20 cellular contexts compared by ENCODE assay signal in the genomic region with DNA sequence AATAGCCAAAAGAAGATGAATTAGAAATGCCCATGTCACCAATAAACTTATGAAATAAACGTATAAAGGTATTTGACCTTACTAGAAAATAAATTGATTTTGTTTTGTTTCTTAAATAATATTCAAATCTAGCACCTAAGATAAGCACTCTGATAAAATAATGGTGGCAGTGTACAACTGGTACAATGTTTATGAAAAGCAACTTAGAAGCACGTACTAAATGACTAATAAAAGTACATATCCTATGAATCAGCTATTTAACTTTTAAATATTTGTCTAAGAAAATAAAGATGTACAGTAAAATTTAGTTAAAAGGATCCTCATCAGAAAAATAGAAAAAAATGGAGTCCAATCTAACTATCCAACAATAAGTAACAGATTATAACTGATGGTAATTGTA. TPM values are rescaled to one million over a fixed set of nuclear protein-coding genes. Genes with fewer than 3 reads are reported as not detected.
A peak's percentile ranks its signal among the peaks of the same experiment; 100 is the strongest.
DNase-seq lines count a peak whose midpoint lies in the region; ATAC-seq and TF ChIP-seq lines count a peak whose summit lies in the region.
"Had no signal": no experiment of that assay in that cellular context is flagged by ENCODE, and none has a peak within 500 bp of the region (broad histone marks: within the 10 kb centered on the region; RNA-seq: fewer than 3 reads in every experiment).

No MANE protein-coding gene starts in this region.

- TF ChIP-seq CTCF in CD14-positive monocyte (IDR thresholded peaks at IDR 0.05) = no peak
- no peak for TF ChIP-seq CTCF in HFFc6 (IDR thresholded peaks at IDR 0.05)
- TF ChIP-seq CTCF in RWPE1 (conservative IDR thresholded peaks at IDR 0.05; ENCODE audit: low read depth) = no peak
- TF ChIP-seq CTCF in gastroesophageal sphincter (IDR thresholded peaks at IDR 0.05) = no peak

- no peak overlapping the region for H3K4me3 Mint-ChIP-seq in CD14-positive monocyte
- H3K4me3 Mint-ChIP-seq in HFFc6 = peak overlapping the region; percentile 34; the same call in 1 of the 2 replicates
- H3K4me3 Mint-ChIP-seq: CD4-positive, alpha-beta memory T cell had no signal

- POLR2A ChIA-PET in RWPE1 (lab: Yijun Ruan, JAX; ENCODE audit: low non-redundant PET) = no interaction called here

- H3K9me3 Mint-ChIP-seq in CD14-positive monocyte = no peaks in the 10 kb centered on the region
- H3K9me3 Mint-ChIP-seq in HFFc6 = 0 out of 2 replicates have a peak, but pooled peaks cover 4% of the 10 kb centered on the region

- no peak overlapping the region for H3K4me3 ChIP-seq in gastroesophageal sphincter
- H3K4me3 ChIP-seq: BLaER1 treated with 17β-estradiol and CSF1 and Interleukin-3, amounts not matched to agents 10 nM and 100 nM had no signal

- CTCF ChIA-PET in RWPE1 (lab: Yijun Ruan, JAX) = interaction anchor here (0.6 kb wide), 1 partner anchor 23 kb away, joined by 5 read pairs; no protein-coding TSS in a partner anchor

- peaks cover 0 to 6% (median 0%) of the 10 kb centered on the region in 3 donors for H3K4me1 ChIP-seq in gastroesophageal sphincter

- intact Hi-C loops in CD14-positive monocyte (cut with micrococcal nuclease) = loop anchor here in 1 of 2 donors (10.0 kb wide), 1 partner anchor 71 kb away; a partner anchor contains a TSS

- H3K36me3 ChIP-seq in gastroesophageal sphincter = peaks cover 0 to 10% of the 10 kb centered on the region in 2 donors

- H3K27me3 Mint-ChIP-seq in CD14-positive monocyte (ENCODE audit: low read depth in 3 of 3) (no peaks in the 10 kb centered on the region), HFFc6 (ENCODE audit: insufficient read depth) (no peaks in the 10 kb centered on the region)
- H3K27me3 Mint-ChIP-seq: CD4-positive, alpha-beta memory T cell had no signal

- TF ChIP-seq EP300 in gastroesophageal sphincter (IDR thresholded peaks at IDR 0.05) = no peak

- H3K4me1 Mint-ChIP-seq in CD14-positive monocyte (peaks cover 53% of the 10 kb centered on the region), HFFc6 (ENCODE audit: low read depth) (peaks cover 37% of the 10 kb centered on the region)

- no peak for TF ChIP-seq POLR2A in gastroesophageal sphincter (IDR thresholded peaks at IDR 0.05)

- no peak overlapping the region for H3K27ac ChIP-seq in RWPE1
- H3K27ac ChIP-seq in gastroesophageal sphincter = no peak overlapping the region
- H3K27ac ChIP-seq: BLaER1 treated with 17β-estradiol and CSF1 and Interleukin-3, amounts not matched to agents 10 nM and 100 nM had no signal

- ATAC-seq in gastroesophageal sphincter = no peak
- ATAC-seq: Panc1 had no signal

- H3K27ac Mint-ChIP-seq in CD14-positive monocyte (peak overlapping the region in 4 of 7 donors; percentile 18 to 78 (median 48)), HFFc6 (0 out of 2 replicates have a peak overlapping the region, but pooled peaks have one; percentile 11)
- H3K27ac Mint-ChIP-seq: CD4-positive, alpha-beta memory T cell had no signal

- H3K27me3 ChIP-seq in gastroesophageal sphincter = no peaks in the 10 kb centered on the region
- H3K27me3 ChIP-seq: BLaER1 treated with 17β-estradiol and CSF1 and Interleukin-3, amounts not matched to agents 10 nM and 100 nM had no signal

- DNase-seq in CD14-positive monocyte (ENCODE audit: low spot score) (no peak), HFFc6 (peak; percentile 36), amniotic epithelial cell (ENCODE audit: low read depth) (peak; percentile 25), iris pigment epithelial cell (ENCODE audit: low read depth) (peak; percentile 16), RWPE1 (ENCODE audit: low spot score) (no peak), NCI-H2171 (lab: John Stamatoyannopoulos, UW) (no peak)
- DNase-seq in stimulated activated CD8-positive, alpha-beta memory T cell treated with anti-CD3 and anti-CD28 coated beads, Interleukin-4, amount 100 ng/mL, for 48 hours = no peak
- DNase-seq: 8988T; AML-193; CD4-positive, alpha-beta memory T cell; COR-L47; KBM-7; MM.1S; NCI-H2029; NCI-H446 treated with DMSO at 0.1 percent for 48 hours; NCI-H526 treated with DMSO at 0.1 percent for 48 hours; SK-N-SH had no signal

- peaks cover 38 to 62% of the 10 kb centered on the region in 2 donors for H3K36me3 Mint-ChIP-seq in CD14-positive monocyte
- peaks cover 27% of the 10 kb centered on the region; the same call in 1 of the 2 replicates for H3K36me3 Mint-ChIP-seq in HFFc6 (ENCODE audit: low read depth)

- no peaks in the 10 kb centered on the region for H3K9me3 ChIP-seq in gastroesophageal sphincter
- H3K9me3 ChIP-seq: SK-N-SH had no signal

- 76 to 83% methylated on average over 2 of the region's 2 CpGs for WGBS in gastroesophageal sphincter (ENCODE audit: low coverage in 1 of 2), 2 donors

RNA-seq across cellular contexts. Expression of a gene that starts 6.7 kb away (rescaled TPM):
- polyA plus RNA-seq in CD14-positive monocyte = 10 to 100 TPM; 80.8 to 94.4 TPM
- total RNA-seq in HFFc6 (2021; fragmentation: NEBNext Ultra II Directional; extraction: Animal tissue kit (Norgen Biotek cat#: 25700)) = 10 to 100 TPM; 31.2 to 57.9 (median 36.0) TPM
- total RNA-seq in gastroesophageal sphincter = 10 to 100 TPM; 26.2 to 31.0 (median 27.7) TPM

Comparison
In these comparisons a context has a peak if more than half of its experiments do, and no peak if none do; other contexts are left out.
1. DNase-seq: peak in HFFc6 (single experiment), amniotic epithelial cell (single experiment) and iris pigment epithelial cell (single experiment); none in CD14-positive monocyte (single experiment), RWPE1 (single experiment), stimulated activated CD8-positive, alpha-beta memory T cell treated with anti-CD3 and anti-CD28 coated beads, Interleukin-4, amount 100 ng/mL, for 48 hours (single experiment) and NCI-H2171 (single experiment).